9 cellular contexts compared by ENCODE assay signal in the genomic region with DNA sequence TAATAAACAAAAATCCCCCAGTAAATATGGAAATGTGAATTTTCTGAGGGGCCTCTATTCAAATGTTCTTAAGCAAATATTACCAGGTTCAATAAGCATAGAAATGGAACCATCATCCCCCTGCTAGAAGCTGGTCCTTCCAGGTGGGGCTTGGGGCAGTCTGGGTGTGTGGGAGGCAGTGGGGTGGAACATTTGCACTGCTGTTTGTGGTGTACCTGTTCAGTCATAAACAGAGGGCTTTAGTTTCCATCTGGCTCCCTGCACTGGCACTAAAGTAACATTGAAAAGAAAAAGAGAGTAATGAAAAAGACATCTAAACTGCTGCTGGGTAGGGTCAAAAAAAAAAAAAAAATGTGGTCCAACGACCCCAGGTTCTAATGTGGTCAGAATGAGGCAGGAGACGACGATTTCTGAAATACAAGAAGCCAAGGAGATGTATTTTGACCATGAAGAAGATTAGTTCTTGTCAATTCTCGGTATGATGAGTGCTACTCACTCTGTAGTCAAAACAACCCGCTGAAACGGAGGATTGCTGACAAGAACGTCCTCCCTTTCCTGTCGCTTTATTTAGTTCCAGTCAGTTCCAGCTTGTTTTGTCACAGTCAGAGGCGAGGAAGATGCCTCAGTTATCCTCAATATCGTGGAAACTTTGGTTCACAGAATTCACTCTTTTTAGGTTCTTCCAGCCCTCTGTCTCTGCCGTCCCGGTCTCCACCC. TPM values are rescaled to one million over a fixed set of nuclear protein-coding genes. Genes with fewer than 3 reads are reported as not detected.
DNase-seq lines count a peak whose midpoint lies in the region; ATAC-seq and TF ChIP-seq lines count a peak whose summit lies in the region.
"Had no signal": no experiment of that assay in that cellular context is flagged by ENCODE, and none has a peak within 500 bp of the region (broad histone marks: within the 10 kb centered on the region; RNA-seq: fewer than 3 reads in every experiment).

No MANE protein-coding gene starts in this region.

- DNase-seq in activated B cell treated with CpG ODN at 0.5 μM for 24 hours: no peak
- DNase-seq in T-cell: no peak
- no peak for DNase-seq in A172 (ENCODE audit: low spot score)
- no peak for DNase-seq in stimulated activated naive CD4-positive, alpha-beta T cell (lab: John Stamatoyannopoulos, UW)
- no peak for DNase-seq in T-helper 9 cell

- peak overlapping the region; percentile 50 for H3K27ac Mint-ChIP-seq in activated B cell treated with CpG ODN at 0.5 μM for 24 hours
- peak overlapping the region in 1 of 2 donors; percentile 53 for H3K27ac Mint-ChIP-seq in T-cell

- CTCF ChIA-PET in activated B cell treated with CpG ODN at 0.5 μM for 24 hours (lab: Charles Lee): interaction anchor here (0.6 kb wide), 1 partner anchor 116 kb away, joined by 3 read pairs; no protein-coding TSS in a partner anchor
- CTCF ChIA-PET in T-cell (lab: Charles Lee): no interaction called here

- peak; percentile 72 for ATAC-seq in GM18498 (IDR thresholded peaks at IDR 0.05; ENCODE audit: unreplicated experiment)
- ATAC-seq in GM19452 (IDR thresholded peaks at IDR 0.05; ENCODE audit: unreplicated experiment): peak; percentile 52
- ATAC-seq in HG03064 (IDR thresholded peaks at IDR 0.05; ENCODE audit: low read depth, unreplicated experiment): peak; percentile 61
- ATAC-seq in activated B cell treated with CpG ODN at 0.5 μM for 24 hours (ENCODE audit: low read depth): peak; percentile 47
- no peak for ATAC-seq in T-cell (replicated peaks in 1 of 4)

- H3K9me3 Mint-ChIP-seq in activated B cell treated with CpG ODN at 0.5 μM for 24 hours: no peaks in the 10 kb centered on the region
- H3K9me3 Mint-ChIP-seq in T-cell: no peaks in the 10 kb centered on the region

- TF ChIP-seq CTCF in activated B cell treated with CpG ODN at 0.5 μM for 24 hours (IDR thresholded peaks at IDR 0.05): no peak

- H3K36me3 Mint-ChIP-seq in activated B cell treated with CpG ODN at 0.5 μM for 24 hours (ENCODE audit: low read depth) (no peaks in the 10 kb centered on the region), T-cell (no peaks in the 10 kb centered on the region)

- H3K27me3 Mint-ChIP-seq in activated B cell treated with CpG ODN at 0.5 μM for 24 hours: peaks cover 2% of the 10 kb centered on the region
- H3K27me3 Mint-ChIP-seq in T-cell: peaks cover 0 to 4% of the 10 kb centered on the region in 2 donors

- POLR2A ChIA-PET in activated B cell treated with CpG ODN at 0.5 μM for 24 hours (lab: Charles Lee): no interaction called here
- POLR2A ChIA-PET in T-cell (lab: Charles Lee): no interaction called here

- peaks cover 38% of the 10 kb centered on the region for H3K4me1 Mint-ChIP-seq in activated B cell treated with CpG ODN at 0.5 μM for 24 hours
- peaks cover 11 to 41% (median 27%) of the 10 kb centered on the region in 3 donors for H3K4me1 Mint-ChIP-seq in T-cell

- H3K4me3 Mint-ChIP-seq in activated B cell treated with CpG ODN at 0.5 μM for 24 hours (peak overlapping the region; percentile 16), T-cell (peak overlapping the region in 1 of 3 donors; percentile 4)

- intact Hi-C loops in activated B cell treated with CpG ODN at 0.5 μM for 24 hours (cut with micrococcal nuclease): no loop called here

RNA-seq across cellular contexts. Expression of a gene that starts 44.2 kb away (rescaled TPM):
- not detected in 2 replicates for total RNA-seq in activated B cell treated with CpG ODN at 0.5 μM for 24 hours
- total RNA-seq in T-cell: not detected
- not detected in 2 replicates for total RNA-seq in A172 (2014; rRNA removed; shearing (Covaris generic))
- total RNA-seq: pulmonary artery endothelial cell had no signal

RNA-seq across cellular contexts. Expression of a gene that starts 44.3 kb away (rescaled TPM):
- total RNA-seq in activated B cell treated with CpG ODN at 0.5 μM for 24 hours (15.9 and 19.3 TPM in 2 replicates), T-cell (10 to 100 TPM; 16.5 to 28.0 (median 21.0) TPM)
- 18.4 and 19.0 TPM in 2 replicates for total RNA-seq in A172 (2014; rRNA removed; shearing (Covaris generic))

Comparison
In these comparisons a context has a peak if more than half of its experiments do, and no peak if none do; other contexts are left out.
1. ATAC-seq: peak in GM18498 (single experiment), GM19452 (single experiment), HG03064 (single experiment) and activated B cell treated with CpG ODN at 0.5 μM for 24 hours (single experiment); none in T-cell (0 of 4).